1 cellular context compared by ENCODE assay signal in genomic region chr19:7943444-7944176, GRCh38.
TF ChIP-seq lines count a peak whose summit lies in the region.

Gene TIMM44, minus strand, starts transcription at chr19:7943666. Its CDS starts 15 bp downstream, at chr19:7943651.

TF ChIP-seq in K562, 482 proteins besides CTCF, POLR2A, EP300 and RAD21 (continued from another document):
- TF ChIP-seq, protein P1, sequence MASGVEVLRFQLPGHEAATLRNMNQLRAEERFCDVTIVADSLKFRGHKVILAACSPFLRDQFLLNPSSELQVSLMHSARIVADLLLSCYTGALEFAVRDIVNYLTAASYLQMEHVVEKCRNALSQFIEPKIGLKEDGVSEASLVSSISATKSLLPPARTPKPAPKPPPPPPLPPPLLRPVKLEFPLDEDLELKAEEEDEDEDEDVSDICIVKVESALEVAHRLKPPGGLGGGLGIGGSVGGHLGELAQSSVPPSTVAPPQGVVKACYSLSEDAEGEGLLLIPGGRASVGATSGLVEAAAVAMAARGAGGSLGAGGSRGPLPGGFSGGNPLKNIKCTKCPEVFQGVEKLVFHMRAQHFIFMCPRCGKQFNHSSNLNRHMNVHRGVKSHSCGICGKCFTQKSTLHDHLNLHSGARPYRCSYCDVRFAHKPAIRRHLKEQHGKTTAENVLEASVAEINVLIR (CRISPR knock-in tag; IDR thresholded peaks at IDR 0.05): peak; percentile 86
- TF ChIP-seq, protein P2, sequence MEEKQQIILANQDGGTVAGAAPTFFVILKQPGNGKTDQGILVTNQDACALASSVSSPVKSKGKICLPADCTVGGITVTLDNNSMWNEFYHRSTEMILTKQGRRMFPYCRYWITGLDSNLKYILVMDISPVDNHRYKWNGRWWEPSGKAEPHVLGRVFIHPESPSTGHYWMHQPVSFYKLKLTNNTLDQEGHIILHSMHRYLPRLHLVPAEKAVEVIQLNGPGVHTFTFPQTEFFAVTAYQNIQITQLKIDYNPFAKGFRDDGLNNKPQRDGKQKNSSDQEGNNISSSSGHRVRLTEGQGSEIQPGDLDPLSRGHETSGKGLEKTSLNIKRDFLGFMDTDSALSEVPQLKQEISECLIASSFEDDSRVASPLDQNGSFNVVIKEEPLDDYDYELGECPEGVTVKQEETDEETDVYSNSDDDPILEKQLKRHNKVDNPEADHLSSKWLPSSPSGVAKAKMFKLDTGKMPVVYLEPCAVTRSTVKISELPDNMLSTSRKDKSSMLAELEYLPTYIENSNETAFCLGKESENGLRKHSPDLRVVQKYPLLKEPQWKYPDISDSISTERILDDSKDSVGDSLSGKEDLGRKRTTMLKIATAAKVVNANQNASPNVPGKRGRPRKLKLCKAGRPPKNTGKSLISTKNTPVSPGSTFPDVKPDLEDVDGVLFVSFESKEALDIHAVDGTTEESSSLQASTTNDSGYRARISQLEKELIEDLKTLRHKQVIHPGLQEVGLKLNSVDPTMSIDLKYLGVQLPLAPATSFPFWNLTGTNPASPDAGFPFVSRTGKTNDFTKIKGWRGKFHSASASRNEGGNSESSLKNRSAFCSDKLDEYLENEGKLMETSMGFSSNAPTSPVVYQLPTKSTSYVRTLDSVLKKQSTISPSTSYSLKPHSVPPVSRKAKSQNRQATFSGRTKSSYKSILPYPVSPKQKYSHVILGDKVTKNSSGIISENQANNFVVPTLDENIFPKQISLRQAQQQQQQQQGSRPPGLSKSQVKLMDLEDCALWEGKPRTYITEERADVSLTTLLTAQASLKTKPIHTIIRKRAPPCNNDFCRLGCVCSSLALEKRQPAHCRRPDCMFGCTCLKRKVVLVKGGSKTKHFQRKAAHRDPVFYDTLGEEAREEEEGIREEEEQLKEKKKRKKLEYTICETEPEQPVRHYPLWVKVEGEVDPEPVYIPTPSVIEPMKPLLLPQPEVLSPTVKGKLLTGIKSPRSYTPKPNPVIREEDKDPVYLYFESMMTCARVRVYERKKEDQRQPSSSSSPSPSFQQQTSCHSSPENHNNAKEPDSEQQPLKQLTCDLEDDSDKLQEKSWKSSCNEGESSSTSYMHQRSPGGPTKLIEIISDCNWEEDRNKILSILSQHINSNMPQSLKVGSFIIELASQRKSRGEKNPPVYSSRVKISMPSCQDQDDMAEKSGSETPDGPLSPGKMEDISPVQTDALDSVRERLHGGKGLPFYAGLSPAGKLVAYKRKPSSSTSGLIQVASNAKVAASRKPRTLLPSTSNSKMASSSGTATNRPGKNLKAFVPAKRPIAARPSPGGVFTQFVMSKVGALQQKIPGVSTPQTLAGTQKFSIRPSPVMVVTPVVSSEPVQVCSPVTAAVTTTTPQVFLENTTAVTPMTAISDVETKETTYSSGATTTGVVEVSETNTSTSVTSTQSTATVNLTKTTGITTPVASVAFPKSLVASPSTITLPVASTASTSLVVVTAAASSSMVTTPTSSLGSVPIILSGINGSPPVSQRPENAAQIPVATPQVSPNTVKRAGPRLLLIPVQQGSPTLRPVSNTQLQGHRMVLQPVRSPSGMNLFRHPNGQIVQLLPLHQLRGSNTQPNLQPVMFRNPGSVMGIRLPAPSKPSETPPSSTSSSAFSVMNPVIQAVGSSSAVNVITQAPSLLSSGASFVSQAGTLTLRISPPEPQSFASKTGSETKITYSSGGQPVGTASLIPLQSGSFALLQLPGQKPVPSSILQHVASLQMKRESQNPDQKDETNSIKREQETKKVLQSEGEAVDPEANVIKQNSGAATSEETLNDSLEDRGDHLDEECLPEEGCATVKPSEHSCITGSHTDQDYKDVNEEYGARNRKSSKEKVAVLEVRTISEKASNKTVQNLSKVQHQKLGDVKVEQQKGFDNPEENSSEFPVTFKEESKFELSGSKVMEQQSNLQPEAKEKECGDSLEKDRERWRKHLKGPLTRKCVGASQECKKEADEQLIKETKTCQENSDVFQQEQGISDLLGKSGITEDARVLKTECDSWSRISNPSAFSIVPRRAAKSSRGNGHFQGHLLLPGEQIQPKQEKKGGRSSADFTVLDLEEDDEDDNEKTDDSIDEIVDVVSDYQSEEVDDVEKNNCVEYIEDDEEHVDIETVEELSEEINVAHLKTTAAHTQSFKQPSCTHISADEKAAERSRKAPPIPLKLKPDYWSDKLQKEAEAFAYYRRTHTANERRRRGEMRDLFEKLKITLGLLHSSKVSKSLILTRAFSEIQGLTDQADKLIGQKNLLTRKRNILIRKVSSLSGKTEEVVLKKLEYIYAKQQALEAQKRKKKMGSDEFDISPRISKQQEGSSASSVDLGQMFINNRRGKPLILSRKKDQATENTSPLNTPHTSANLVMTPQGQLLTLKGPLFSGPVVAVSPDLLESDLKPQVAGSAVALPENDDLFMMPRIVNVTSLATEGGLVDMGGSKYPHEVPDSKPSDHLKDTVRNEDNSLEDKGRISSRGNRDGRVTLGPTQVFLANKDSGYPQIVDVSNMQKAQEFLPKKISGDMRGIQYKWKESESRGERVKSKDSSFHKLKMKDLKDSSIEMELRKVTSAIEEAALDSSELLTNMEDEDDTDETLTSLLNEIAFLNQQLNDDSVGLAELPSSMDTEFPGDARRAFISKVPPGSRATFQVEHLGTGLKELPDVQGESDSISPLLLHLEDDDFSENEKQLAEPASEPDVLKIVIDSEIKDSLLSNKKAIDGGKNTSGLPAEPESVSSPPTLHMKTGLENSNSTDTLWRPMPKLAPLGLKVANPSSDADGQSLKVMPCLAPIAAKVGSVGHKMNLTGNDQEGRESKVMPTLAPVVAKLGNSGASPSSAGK (IDR thresholded peaks at IDR 0.05): peak; percentile 95
- TF ChIP-seq ELF1 (tag; IDR thresholded peaks at IDR 0.05): no peak
- peak; percentile 71 for TF ChIP-seq HMGN3 (IDR thresholded peaks at IDR 0.05; ENCODE audit: borderline replicate concordance, extremely low read depth, insufficient read length, low read depth, low read length)
- no peak for TF ChIP-seq BCL6 (CRISPR knock-in tag; IDR thresholded peaks at IDR 0.05)
- TF ChIP-seq SAP30 (IDR thresholded peaks at IDR 0.05; ENCODE audit: borderline replicate concordance, insufficient read depth, low read depth, low read length, poor library complexity, severe bottlenecking): peak; percentile 97
